Comparison of ENCODE assay signal across 8 cellular contexts in the genomic region with DNA sequence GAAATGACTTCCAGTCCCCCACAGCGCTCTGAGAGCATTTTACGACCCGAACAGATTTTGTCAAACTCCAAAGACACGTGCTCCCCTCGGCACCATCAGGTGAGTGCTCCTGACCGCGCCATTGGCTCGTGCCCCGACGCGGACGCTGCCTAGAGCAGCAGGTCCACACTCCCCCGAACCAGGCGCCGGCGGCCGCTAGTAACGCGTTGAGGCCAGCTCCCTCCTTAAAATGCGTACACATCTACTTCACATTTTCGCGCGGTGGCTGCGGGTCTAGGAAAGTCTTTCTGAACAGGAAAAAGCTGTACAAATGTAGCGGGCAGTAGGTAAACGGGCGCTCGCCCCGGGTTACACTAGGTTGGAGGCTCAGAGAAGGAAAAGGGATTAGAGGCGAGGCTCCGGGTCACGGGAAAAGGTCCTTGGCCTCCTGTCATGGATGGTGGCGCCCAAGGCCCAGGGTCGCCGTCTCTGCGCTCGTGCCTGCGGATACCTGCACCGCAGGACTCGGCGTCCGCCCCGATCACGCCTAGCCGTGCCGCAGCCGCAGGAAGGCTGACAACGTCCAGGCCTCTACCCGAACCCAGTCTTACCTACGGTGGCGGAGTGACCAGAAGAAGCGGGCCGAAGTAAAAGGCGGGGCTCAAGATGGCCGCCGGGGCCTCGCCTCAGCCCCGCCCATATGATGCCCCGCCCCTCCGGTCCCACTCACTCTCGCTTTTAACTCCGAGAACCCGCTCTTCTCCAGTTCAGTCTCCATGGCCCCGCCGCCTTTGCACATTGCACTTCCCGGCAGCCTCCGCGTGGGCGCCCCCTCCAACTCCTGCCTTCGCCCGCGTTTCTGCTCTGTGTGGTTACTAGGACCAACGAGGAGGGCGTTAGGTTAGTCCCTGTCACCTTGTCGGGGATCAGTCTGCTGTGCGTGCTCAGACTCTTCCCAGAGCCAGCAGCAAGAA. TPM values are rescaled to one million over a fixed set of nuclear protein-coding genes. Genes with fewer than 3 reads are reported as not detected.
A peak's percentile ranks its signal among the peaks of the same experiment; 100 is the strongest.
DNase-seq lines count a peak whose midpoint lies in the region; ATAC-seq, FAIRE-seq and TF ChIP-seq lines count a peak whose summit lies in the region.

A gene with protein sequence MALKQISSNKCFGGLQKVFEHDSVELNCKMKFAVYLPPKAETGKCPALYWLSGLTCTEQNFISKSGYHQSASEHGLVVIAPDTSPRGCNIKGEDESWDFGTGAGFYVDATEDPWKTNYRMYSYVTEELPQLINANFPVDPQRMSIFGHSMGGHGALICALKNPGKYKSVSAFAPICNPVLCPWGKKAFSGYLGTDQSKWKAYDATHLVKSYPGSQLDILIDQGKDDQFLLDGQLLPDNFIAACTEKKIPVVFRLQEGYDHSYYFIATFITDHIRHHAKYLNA (minus strand): TSS at position 647 of the 953 bp plus-strand sequence. CDS start 5,748 bp downstream, outside the sequence.

- H2AFZ ChIP-seq in HepG2 (ENCODE audit: low read length) = peak within 1 kb of the TSS; percentile 91

- H4K20me1 ChIP-seq in HepG2 (ENCODE audit: insufficient read depth, low read length) = no peaks in the 10 kb centered on the region

- CTCF ChIA-PET in BJ (lab: Yijun Ruan, JAX) (interaction anchor here (0.6 to 1.0 kb wide), 4 partner anchors 10 to 966 kb away, joined by 3 read pairs; no protein-coding TSS in a partner anchor), HepG2 (lab: Yijun Ruan, JAX; ENCODE audit: low intra/inter-chr PET ratio, low total read pairs) (no interaction called here)

- H3K9me3 ChIP-seq in HepG2 (ENCODE audit: low read length) = no peaks in the 10 kb centered on the region

- peak within 1 kb of the TSS; percentile 94 for H3K27ac ChIP-seq in HepG2 (ENCODE audit: extremely low read length, insufficient read depth, low read length)

- peak within 1 kb of the TSS; percentile 80 for H3K4me2 ChIP-seq in HepG2 (ENCODE audit: low read depth, low read length)

- H3K36me3 ChIP-seq in BJ (ENCODE audit: control insufficient read depth, insufficient read depth, low read length) = no peaks in the 10 kb centered on the region
- no peaks in the 10 kb centered on the region for H3K36me3 ChIP-seq in HepG2 (replicated peaks in 1 of 2; ENCODE audit: control insufficient read depth in 1 of 2, insufficient read depth in 2 of 2, low read length in 2 of 2)

- ATAC-seq in HG03460 (IDR thresholded peaks at IDR 0.05; ENCODE audit: unreplicated experiment) = peak; percentile 90
- ATAC-seq in HepG2 = peak; percentile 94

- no peak for TF ChIP-seq RAD21 in HepG2 (CRISPR knock-in tag; IDR thresholded peaks at IDR 0.05)

- peak; percentile 52 for DNase-seq in BJ (ENCODE audit: low read depth)
- peak; percentile 61 for DNase-seq in GM19240 (ENCODE audit: insufficient read length, low spot score)
- DNase-seq in NCI-H526 (lab: John Stamatoyannopoulos, UW) = peak; percentile 90 to 97
- DNase-seq in activated CD4-positive, alpha-beta T cell treated with anti-CD3 and anti-CD28 coated beads, Interleukin-2, amount 50 U/mL, for 1 hour = peak; percentile 90
- DNase-seq in dermis blood vessel endothelial cell = peak; percentile 89
- peak; percentile 90 for DNase-seq in HepG2 (ENCODE audit: low spot score)
- peak; percentile 95 for DNase-seq in stimulated activated CD4-positive, alpha-beta T cell treated with anti-CD3 and anti-CD28 coated beads, Interleukin-4, amount 100 ng/mL, for 1 hour

- H3K4me1 ChIP-seq in HepG2 (ENCODE audit: insufficient read depth, low read length) = peaks cover 63% of the 10 kb centered on the region

- TF ChIP-seq CTCF in BJ (IDR thresholded peaks at IDR 0.05; ENCODE audit: insufficient read depth, low read depth, low read length) (no peak), HepG2 (CRISPR knock-in tag; IDR thresholded peaks at IDR 0.05) (peak; percentile 24)

- peaks cover 23% of the 10 kb centered on the region for H3K79me2 ChIP-seq in HepG2 (ENCODE audit: insufficient read depth, low read length)

- POLR2A ChIA-PET in BJ (lab: Charles Lee) (no interaction called here), HepG2 (lab: Yijun Ruan, JAX) (interaction anchor here (0.7 to 1.4 kb wide), 5 partner anchors 12 to 654 kb away, joined by 3 to 4 read pairs (median 3); no protein-coding TSS in a partner anchor)

- peak; percentile 74 for FAIRE-seq in HepG2 (lab: Jason Lieb, UNC)

- intact Hi-C loops in HepG2 (cut with micrococcal nuclease; ENCODE audit: unreplicated experiment) = loop anchor here (5.0 kb wide), 1 partner anchor 244 kb away; a partner anchor contains a TSS

- WGBS in HepG2 (ENCODE audit: low lambda C conversion rate) = 1% methylated on average over 32 of the region's 76 CpGs

- no peak for TF ChIP-seq EP300 in HepG2 (IDR thresholded peaks at IDR 0.05; ENCODE audit: low read depth in 2 of 2, low read length in 2 of 2)
- no peak for TF ChIP-seq EP300 in HepG2 (CRISPR knock-in tag; IDR thresholded peaks at IDR 0.05; ENCODE audit: borderline replicate concordance)

- H3K4me3 ChIP-seq in BJ (ENCODE audit: low read depth, low read length) = peak within 1 kb of the TSS; percentile 85
- H3K4me3 ChIP-seq in HepG2 (replicated peaks in 1 of 3; ENCODE audit: insufficient read depth in 1 of 3, low read depth in 2 of 3, low read length in 3 of 3) = peak within 1 kb of the TSS; percentile 60 to 95 (median 85)

- TF ChIP-seq POLR2A in HepG2 (IDR thresholded peaks at IDR 0.05; ENCODE audit: insufficient read depth in 1 of 2, low read depth in 2 of 2, low read length in 2 of 2) = peak; percentile 75 to 89

- BruUV-seq in HepG2 (replicated peaks; lab: Mats Ljungman, UMichigan) = no TSS peak

- in situ Hi-C loops in HepG2 (cut with HindIII; ENCODE audit: extremely low pct_ligation_motif_present, low pct_unique_long_range_greater_than_20kb) = no loop called here

- H3K9ac ChIP-seq in HepG2 (ENCODE audit: insufficient read depth, low read depth, low read length) = peak within 1 kb of the TSS; percentile 92

- H3K27me3 ChIP-seq in BJ (ENCODE audit: control insufficient read depth, insufficient read depth, low read length) = no peaks in the 10 kb centered on the region
- H3K27me3 ChIP-seq in HepG2 (ENCODE audit: control insufficient read depth in 1 of 2, insufficient read depth in 2 of 2, low read length in 2 of 2) = no peaks in the 10 kb centered on the region; a peak in 1 of 5 replicates

TF ChIP-seq in HepG2, 621 proteins besides CTCF, POLR2A, EP300 and RAD21 (continues in another document):
- TF ChIP-seq ELF4 (CRISPR knock-in tag; IDR thresholded peaks at IDR 0.05; ENCODE audit: borderline replicate concordance) = no peak
- TF ChIP-seq SMC3 (IDR thresholded peaks at IDR 0.05; ENCODE audit: low read length) = no peak
- peak; percentile 74 for TF ChIP-seq POLR2G (IDR thresholded peaks at IDR 0.05; ENCODE audit: low read depth, low read length)
- TF ChIP-seq, protein P1, sequence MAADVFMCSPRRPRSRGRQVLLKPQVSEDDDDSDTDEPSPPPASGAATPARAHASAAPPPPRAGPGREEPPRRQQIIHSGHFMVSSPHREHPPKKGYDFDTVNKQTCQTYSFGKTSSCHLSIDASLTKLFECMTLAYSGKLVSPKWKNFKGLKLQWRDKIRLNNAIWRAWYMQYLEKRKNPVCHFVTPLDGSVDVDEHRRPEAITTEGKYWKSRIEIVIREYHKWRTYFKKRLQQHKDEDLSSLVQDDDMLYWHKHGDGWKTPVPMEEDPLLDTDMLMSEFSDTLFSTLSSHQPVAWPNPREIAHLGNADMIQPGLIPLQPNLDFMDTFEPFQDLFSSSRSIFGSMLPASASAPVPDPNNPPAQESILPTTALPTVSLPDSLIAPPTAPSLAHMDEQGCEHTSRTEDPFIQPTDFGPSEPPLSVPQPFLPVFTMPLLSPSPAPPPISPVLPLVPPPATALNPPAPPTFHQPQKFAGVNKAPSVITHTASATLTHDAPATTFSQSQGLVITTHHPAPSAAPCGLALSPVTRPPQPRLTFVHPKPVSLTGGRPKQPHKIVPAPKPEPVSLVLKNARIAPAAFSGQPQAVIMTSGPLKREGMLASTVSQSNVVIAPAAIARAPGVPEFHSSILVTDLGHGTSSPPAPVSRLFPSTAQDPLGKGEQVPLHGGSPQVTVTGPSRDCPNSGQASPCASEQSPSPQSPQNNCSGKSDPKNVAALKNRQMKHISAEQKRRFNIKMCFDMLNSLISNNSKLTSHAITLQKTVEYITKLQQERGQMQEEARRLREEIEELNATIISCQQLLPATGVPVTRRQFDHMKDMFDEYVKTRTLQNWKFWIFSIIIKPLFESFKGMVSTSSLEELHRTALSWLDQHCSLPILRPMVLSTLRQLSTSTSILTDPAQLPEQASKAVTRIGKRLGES (CRISPR knock-in tag; IDR thresholded peaks at IDR 0.05; ENCODE audit: borderline replicate concordance) = 0 out of 2 replicates have a peak, but pooled peaks have one; percentile 15
- no peak for TF ChIP-seq ZNF543 (CRISPR knock-in tag; IDR thresholded peaks at IDR 0.05)
- peak; percentile 79 for TF ChIP-seq POGZ (CRISPR knock-in tag; IDR thresholded peaks at IDR 0.05)
- peak; percentile 64; the same call in 1 of the 2 replicates for TF ChIP-seq ZNF678 (CRISPR knock-in tag; IDR thresholded peaks at IDR 0.05)

RNA-seq across cellular contexts. Expression of the gene that starts here (rescaled TPM):
- polyA plus RNA-seq in BJ (2011; rRNA removed) = 95.7 and 187 TPM in 2 replicates
- polyA minus RNA-seq in BJ (2011; rRNA and poly(A)+ RNA removed) = 28.6 and 34.7 TPM in 2 replicates
- total RNA-seq in dermis blood vessel endothelial cell = 89.7 and 94.1 TPM in 2 replicates
- 147 and 234 TPM in 2 replicates for total RNA-seq in HepG2 (2016; rRNA removed; fragmentation: Illumina TruSeq; extraction: Trizol)
- 53.1 and 56.4 TPM in 2 replicates for total RNA-seq in HepG2 (2016; cell fraction: cytosol; rRNA removed; fragmentation: Illumina TruSeq; extraction: Trizol; ENCODE audit: low read depth)
- 146 and 243 TPM in 2 replicates for total RNA-seq in HepG2 (2016; cell fraction: insoluble cytoplasmic fraction; rRNA removed; fragmentation: Illumina TruSeq; extraction: Trizol)
- 92.1 and 96.2 TPM in 2 replicates for total RNA-seq in HepG2 (2016; cell fraction: membrane; rRNA removed; fragmentation: Illumina TruSeq; extraction: Trizol)
- total RNA-seq in HepG2 (2016; cell fraction: nucleus; rRNA removed; fragmentation: Illumina TruSeq; extraction: Trizol) = 70.0 and 78.0 TPM in 2 replicates
- polyA plus RNA-seq in HepG2 (2011; rRNA removed) = 87.5 and 118 TPM in 2 replicates
- polyA plus RNA-seq in HepG2 (2011; cell fraction: cytosol; rRNA removed) = 51.7 and 73.6 TPM in 2 replicates
- polyA plus RNA-seq in HepG2 (2011; cell fraction: nucleus; rRNA removed) = 20.7 and 24.8 TPM in 2 replicates
- 124 and 156 TPM in 2 replicates for polyA plus RNA-seq in HepG2 (2012)
- 62.3 and 69.2 TPM in 2 replicates for polyA plus RNA-seq in HepG2 (2016; cell fraction: cytosol; fragmentation: Illumina TruSeq; extraction: Trizol; ENCODE audit: low read depth)
- 282 and 300 TPM in 2 replicates for polyA plus RNA-seq in HepG2 (2016; cell fraction: insoluble cytoplasmic fraction; fragmentation: Illumina TruSeq; extraction: Trizol; ENCODE audit: low read depth)
- 93.3 and 95.7 TPM in 2 replicates for polyA plus RNA-seq in HepG2 (2016; cell fraction: membrane; fragmentation: Illumina TruSeq; extraction: Trizol; ENCODE audit: low read depth)
- polyA plus RNA-seq in HepG2 (2016; cell fraction: nucleus; fragmentation: Illumina TruSeq; extraction: Trizol; ENCODE audit: insufficient read depth, low read depth) = 102 and 106 TPM in 2 replicates
- 20.2 and 23.9 TPM in 2 replicates for polyA minus RNA-seq in HepG2 (2011; rRNA and poly(A)+ RNA removed; ENCODE audit: low replicate concordance)
- polyA minus RNA-seq in HepG2 (2011; cell fraction: cytosol; rRNA and poly(A)+ RNA removed) = 58.6 and 65.4 TPM in 2 replicates
- polyA minus RNA-seq in HepG2 (2011; cell fraction: nucleus; rRNA and poly(A)+ RNA removed) = 33.9 and 53.6 TPM in 2 replicates

Comparison
In these comparisons a context has a peak if more than half of its experiments do, and no peak if none do; other contexts are left out.
1. Peak in every context shown above with its lines: DNase-seq, ATAC-seq, H3K4me3 ChIP-seq and H3K27ac ChIP-seq.